8 cellular contexts compared by ENCODE assay signal in genomic region chr11:63838682-63839507, GRCh38.
DNase-seq lines count a peak whose midpoint lies in the region; ATAC-seq and FAIRE-seq lines count a peak whose summit lies in the region.

Gene MARK2 (plus strand): TSS chr11:63839110. CDS start chr11:63839507, 397 bp downstream.

- no peaks in the 10 kb centered on the region for H3K27me3 Mint-ChIP-seq in effector memory CD8-positive, alpha-beta T cell
- H3K27me3 Mint-ChIP-seq in memory B cell: no peaks in the 10 kb centered on the region

- peak; percentile 100 for DNase-seq in COLO829 (ENCODE audit: low spot score)
- DNase-seq in HTR-8/SVneo (ENCODE audit: insufficient read length, low spot score): peak; percentile 92
- peak; percentile 99 for DNase-seq in NOMO-1 treated with dmso at 0.1 percent for 144 hours (lab: John Stamatoyannopoulos, UW; ENCODE audit: unreplicated experiment)
- DNase-seq in activated CD8-positive, alpha-beta memory T cell treated with anti-CD3 and anti-CD28 coated beads for 48 hours (ENCODE audit: low read depth in 2 of 3, low spot score in 2 of 3): peak; percentile 98 to 99 (median 99)
- peak; percentile 100 for DNase-seq in effector memory CD8-positive, alpha-beta T cell
- peak; percentile 100 for DNase-seq in memory B cell (ENCODE audit: low spot score in 2 of 2)
- DNase-seq in stimulated activated CD8-positive, alpha-beta memory T cell treated with anti-CD3 and anti-CD28 coated beads, Interleukin-12 subunit alpha, Interleukin-12 subunit beta, amount 100 ng/mL, for 24 hours (ENCODE audit: extremely low read depth): peak; percentile 99

- no peak for FAIRE-seq in HTR-8/SVneo (lab: Jason Lieb, UNC)

- H3K4me1 Mint-ChIP-seq in effector memory CD8-positive, alpha-beta T cell (ENCODE audit: low read depth in 2 of 2): peaks cover 45 to 49% of the 10 kb centered on the region in 2 donors
- peaks cover 48% of the 10 kb centered on the region for H3K4me1 Mint-ChIP-seq in memory B cell

- peaks cover 29% of the 10 kb centered on the region for H3K36me3 Mint-ChIP-seq in effector memory CD8-positive, alpha-beta T cell (ENCODE audit: insufficient read depth)
- peaks cover 11% of the 10 kb centered on the region for H3K36me3 Mint-ChIP-seq in memory B cell

- H3K27ac Mint-ChIP-seq in effector memory CD8-positive, alpha-beta T cell: peak within 1 kb of the TSS; percentile 91 to 92
- peak within 1 kb of the TSS; percentile 94 for H3K27ac Mint-ChIP-seq in memory B cell

- no peaks in the 10 kb centered on the region for H3K9me3 Mint-ChIP-seq in effector memory CD8-positive, alpha-beta T cell
- no peaks in the 10 kb centered on the region for H3K9me3 Mint-ChIP-seq in memory B cell

- ATAC-seq in GM21367 (IDR thresholded peaks at IDR 0.05; ENCODE audit: unreplicated experiment): peak; percentile 65
- ATAC-seq in effector memory CD8-positive, alpha-beta T cell (replicated peaks): peak; percentile 82
- ATAC-seq in memory B cell (ENCODE audit: low read depth): peak; percentile 79

- peak within 1 kb of the TSS; percentile 88 to 89 for H3K4me3 Mint-ChIP-seq in effector memory CD8-positive, alpha-beta T cell
- peak within 1 kb of the TSS; percentile 97 for H3K4me3 Mint-ChIP-seq in memory B cell

Comparison
In these comparisons a context has a peak if more than half of its experiments do, and no peak if none do; other contexts are left out.
1. Peak in every context shown above with its lines: DNase-seq and ATAC-seq.